Comparison of ENCODE assay signal across 26 cellular contexts in the genomic region with DNA sequence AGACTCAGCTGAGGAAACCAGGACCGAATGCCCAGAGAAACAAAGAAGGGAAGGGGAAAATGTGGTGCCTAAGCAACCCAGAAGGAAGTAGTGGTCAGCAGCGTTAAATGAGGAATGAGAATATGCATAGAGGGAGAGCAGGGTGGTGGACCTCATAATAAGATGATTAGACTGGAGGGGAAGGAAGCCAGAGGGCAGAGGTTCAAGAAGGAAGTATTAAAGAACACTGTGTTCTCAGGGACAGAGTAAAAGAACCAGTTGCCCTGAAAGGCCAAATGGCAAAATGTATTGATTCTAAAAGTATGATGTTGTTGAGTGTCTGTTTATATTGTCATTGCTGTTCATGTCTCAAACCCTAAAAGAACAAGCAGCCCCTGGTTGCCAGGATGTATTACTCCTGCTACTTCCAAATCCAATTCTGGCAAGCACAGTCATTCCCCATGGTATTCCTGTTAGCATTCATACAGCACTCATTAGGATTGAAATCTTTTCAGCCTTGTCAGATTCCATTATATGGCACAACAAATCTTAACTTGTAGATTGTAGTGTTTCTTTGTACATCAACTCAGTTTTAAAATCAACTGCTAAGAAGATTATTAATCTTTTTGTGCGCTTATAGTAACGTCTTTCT. TPM values are rescaled to one million over a fixed set of nuclear protein-coding genes. Genes with fewer than 3 reads are reported as not detected.
DNase-seq lines count a peak whose midpoint lies in the region; ATAC-seq and TF ChIP-seq lines count a peak whose summit lies in the region.
"Had no signal": no experiment of that assay in that cellular context is flagged by ENCODE, and none has a peak within 500 bp of the region (broad histone marks: within the 10 kb centered on the region; RNA-seq: fewer than 3 reads in every experiment).

No MANE protein-coding gene starts in this region.

- no peak overlapping the region for H3K27ac Mint-ChIP-seq in Caco-2 (ENCODE audit: unreplicated experiment)
- H3K27ac Mint-ChIP-seq: activated naive CD4-positive, alpha-beta T cell treated with anti-CD3 and anti-CD28 coated beads for 36 hours; brain; CD4-positive, CD25-positive, alpha-beta regulatory T cell; T-helper 2 cell treated with Interferon-gamma antibody and Interleukin-4, amounts not matched to agents 5 μg/mL and 100 μg/mL, for 36 hours; WTC11 had no signal

- H3K4me3 ChIP-seq in right cardiac atrium (ENCODE audit: low read length), result no peak overlapping the region
- H3K4me3 ChIP-seq in retinal pigment epithelial cell (ENCODE audit: low read length), result no peak overlapping the region
- H3K4me3 ChIP-seq in Caco-2 (ENCODE audit: low read depth, low read length), result no peak overlapping the region
- H3K4me3 ChIP-seq: adrenal gland, hepatocyte, smooth muscle cell, transverse colon had no signal

- H3K4me3 Mint-ChIP-seq in Caco-2 (ENCODE audit: unreplicated experiment), result no peak overlapping the region
- H3K4me3 Mint-ChIP-seq: activated naive CD4-positive, alpha-beta T cell treated with anti-CD3 and anti-CD28 coated beads for 36 hours; brain; CD4-positive, CD25-positive, alpha-beta regulatory T cell; naive B cell; T-helper 2 cell treated with Interferon-gamma antibody and Interleukin-4, amounts not matched to agents 5 μg/mL and 100 μg/mL, for 36 hours; WTC11 had no signal

- 68% methylated on average over 4 of the region's 4 CpGs for WGBS in right cardiac atrium

- intact Hi-C loops in right cardiac atrium (cut with DNase I) (no loop called here), Caco-2 (cut with micrococcal nuclease; ENCODE audit: unreplicated experiment) (no loop called here)

- ATAC-seq in right cardiac atrium, result peak; percentile 78 to 88
- no peak for ATAC-seq in HG03571 (IDR thresholded peaks at IDR 0.05; ENCODE audit: unreplicated experiment)
- ATAC-seq: HCT116, WTC11 had no signal

- no TSS peak for BruUV-seq in Caco-2 (replicated peaks; lab: Mats Ljungman, UMichigan)

- H3K9me3 Mint-ChIP-seq in Caco-2 (ENCODE audit: unreplicated experiment), result no peaks in the 10 kb centered on the region
- H3K9me3 Mint-ChIP-seq: activated naive CD4-positive, alpha-beta T cell treated with anti-CD3 and anti-CD28 coated beads for 36 hours; naive B cell; T-helper 2 cell treated with Interferon-gamma antibody and Interleukin-4, amounts not matched to agents 5 μg/mL and 100 μg/mL, for 36 hours had no signal

- H3K4me1 Mint-ChIP-seq in Caco-2 (ENCODE audit: low read depth, unreplicated experiment), result no peaks in the 10 kb centered on the region
- H3K4me1 Mint-ChIP-seq: CD4-positive, CD25-positive, alpha-beta regulatory T cell; naive B cell had no signal

- peaks cover 4% of the 10 kb centered on the region for H3K27me3 Mint-ChIP-seq in Caco-2 (ENCODE audit: insufficient read depth, unreplicated experiment)
- H3K27me3 Mint-ChIP-seq: CD4-positive, CD25-positive, alpha-beta regulatory T cell had no signal

- no peaks in the 10 kb centered on the region for H3K27me3 ChIP-seq in right cardiac atrium (ENCODE audit: control insufficient read depth, insufficient read depth)
- H3K27me3 ChIP-seq in Caco-2 (replicated peaks; ENCODE audit: control insufficient read depth, insufficient read depth, low read length), result no peaks in the 10 kb centered on the region
- H3K27me3 ChIP-seq: adrenal gland, hepatocyte, transverse colon had no signal

- no peaks in the 10 kb centered on the region for H3K36me3 Mint-ChIP-seq in Caco-2 (ENCODE audit: insufficient read depth, unreplicated experiment)
- H3K36me3 Mint-ChIP-seq: brain; CD4-positive, CD25-positive, alpha-beta regulatory T cell; naive B cell; WTC11 had no signal

- H3K4me1 ChIP-seq in right cardiac atrium (ENCODE audit: control insufficient read depth, insufficient read depth, low read length) (peaks cover 4% of the 10 kb centered on the region), Caco-2 (no peaks in the 10 kb centered on the region)
- H3K4me1 ChIP-seq: adrenal gland, transverse colon had no signal

- H3K9me3 ChIP-seq in right cardiac atrium (ENCODE audit: control insufficient read depth, low read length) (no peaks in the 10 kb centered on the region), Caco-2 (no peaks in the 10 kb centered on the region)
- H3K9me3 ChIP-seq: adrenal gland, SK-N-SH, transverse colon had no signal

- peak; percentile 18 for DNase-seq in CD1c-positive myeloid dendritic cell (ENCODE audit: extremely low spot score)
- peak; percentile 36 for DNase-seq in SKM-1 treated with dmso at 0.1 percent for 144 hours (lab: John Stamatoyannopoulos, UW; ENCODE audit: unreplicated experiment)
- no peak for DNase-seq in right cardiac atrium
- peak; percentile 65 for DNase-seq in retinal pigment epithelial cell (ENCODE audit: low read depth)
- DNase-seq in Caco-2, result no peak
- no peak for DNase-seq in germinal center (ENCODE audit: low spot score)
- DNase-seq: activated CD4-positive, alpha-beta T cell treated with anti-CD3 and anti-CD28 coated beads, Interleukin-2, amount 50 U/mL, for 1 hour; activated naive CD4-positive, alpha-beta T cell treated with anti-CD3 and anti-CD28 coated beads for 36 hours; CD4-positive, CD25-positive, alpha-beta regulatory T cell; naive B cell; NCI-H146; NCI-H446; SK-N-SH; stimulated activated CD4-positive, alpha-beta T cell treated with anti-CD3 and anti-CD28 coated beads, Interleukin-2, amount 100 ng/mL, for 24 hours; transverse colon had no signal

- H3K36me3 ChIP-seq in Caco-2 (ENCODE audit: control insufficient read depth, insufficient read depth, low read length), result no peaks in the 10 kb centered on the region
- H3K36me3 ChIP-seq: adrenal gland, transverse colon had no signal

- POLR2A ChIA-PET in Caco-2 (lab: Charles Lee), result no interaction called here

- TF ChIP-seq CTCF in retinal pigment epithelial cell (conservative IDR thresholded peaks at IDR 0.05; ENCODE audit: low read depth, low read length), result no peak
- TF ChIP-seq CTCF in Caco-2 (IDR thresholded peaks at IDR 0.05; ENCODE audit: insufficient read depth in 1 of 2, low read depth in 1 of 2, low read length in 1 of 2, severe bottlenecking in 1 of 2, unreplicated experiment in 1 of 2), result no peak

- peak overlapping the region; percentile 35 for H3K27ac ChIP-seq in right cardiac atrium (ENCODE audit: low read length)
- H3K27ac ChIP-seq: epithelial cell of prostate, hepatocyte, KMS-11, RWPE1, transverse colon had no signal

- CTCF ChIA-PET in Caco-2 (lab: Charles Lee), result no interaction called here

RNA-seq across cellular contexts. Expression of gene P2RY1, which starts 23.4 kb away (rescaled TPM):
- total RNA-seq in right cardiac atrium, result 1 to 10 TPM; 3.1 to 7.6 (median 4.7) TPM
- 1.1 TPM for polyA plus RNA-seq in right cardiac atrium
- total RNA-seq in Caco-2 (2022), result 6.0 and 8.5 TPM in 2 replicates
- polyA plus RNA-seq: SK-N-SH had no signal

Comparison
In these comparisons a context has a peak if more than half of its experiments do, and no peak if none do; other contexts are left out.
1. DNase-seq: peak in CD1c-positive myeloid dendritic cell (single experiment), SKM-1 treated with dmso at 0.1 percent for 144 hours (single experiment) and retinal pigment epithelial cell (single experiment); none in right cardiac atrium (0 of 3), Caco-2 (0 of 2) and germinal center (single experiment).